ENCODE assay signal across 1 cellular context in the genomic region with DNA sequence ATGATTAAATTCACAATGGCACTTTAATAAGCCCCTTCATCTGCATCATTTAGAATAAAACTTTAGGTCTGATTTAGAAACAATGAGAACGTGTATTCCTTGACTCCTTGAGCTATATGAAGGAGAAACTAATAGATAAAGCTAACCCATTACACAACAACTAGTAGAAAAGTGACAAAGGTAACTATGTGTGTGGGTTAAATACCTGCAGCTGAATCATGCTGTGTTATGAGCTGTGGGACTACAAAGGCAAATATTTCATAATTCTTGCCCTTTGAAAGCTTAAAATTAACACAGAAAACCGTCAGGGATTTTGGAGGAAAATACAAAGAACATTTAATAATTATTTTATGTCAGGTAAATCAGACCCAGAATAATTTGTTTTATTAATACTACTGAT.
TF ChIP-seq lines count a peak whose summit lies in the region.

No MANE protein-coding gene starts in this region.

TF ChIP-seq in H1, 55 proteins besides CTCF, POLR2A, EP300 and RAD21:
- TF ChIP-seq RNF2 (IDR thresholded peaks at IDR 0.05; ENCODE audit: borderline replicate concordance, low read depth, low read length, missing control alignments, poor library complexity, severe bottlenecking) (no peak), HDAC2 (IDR thresholded peaks at IDR 0.05; ENCODE audit: borderline replicate concordance in 1 of 2, low read depth in 2 of 2, low read length in 2 of 2) (no peak), CBX5 (IDR thresholded peaks at IDR 0.05; ENCODE audit: low read depth, low read length) (no peak), SP2 (IDR thresholded peaks at IDR 0.05; ENCODE audit: low read length) (no peak), NANOG (IDR thresholded peaks at IDR 0.05; ENCODE audit: insufficient read depth, low read depth, low read length, poor library complexity, severe bottlenecking) (no peak), EGR1 (IDR thresholded peaks at IDR 0.05; ENCODE audit: borderline replicate concordance, low read depth, low read length) (no peak), SP4 (IDR thresholded peaks at IDR 0.05; ENCODE audit: low read length) (no peak), SUZ12 (IDR thresholded peaks at IDR 0.05; ENCODE audit: low read length) (no peak), CREB1 (IDR thresholded peaks at IDR 0.05) (no peak), FOSL1 (IDR thresholded peaks at IDR 0.05; ENCODE audit: insufficient read depth, low read depth, low read length) (no peak), GABPA (IDR thresholded peaks at IDR 0.05; ENCODE audit: borderline replicate concordance, insufficient read depth, low read length) (no peak), TAF1 (IDR thresholded peaks at IDR 0.05; ENCODE audit: low read depth, low read length) (no peak), JUN (IDR thresholded peaks at IDR 0.05; ENCODE audit: low read depth, low read length) (no peak), GTF2F1 (IDR thresholded peaks at IDR 0.05; ENCODE audit: borderline replicate concordance, low read depth, low read length) (no peak)
- TF ChIP-seq, protein P1, sequence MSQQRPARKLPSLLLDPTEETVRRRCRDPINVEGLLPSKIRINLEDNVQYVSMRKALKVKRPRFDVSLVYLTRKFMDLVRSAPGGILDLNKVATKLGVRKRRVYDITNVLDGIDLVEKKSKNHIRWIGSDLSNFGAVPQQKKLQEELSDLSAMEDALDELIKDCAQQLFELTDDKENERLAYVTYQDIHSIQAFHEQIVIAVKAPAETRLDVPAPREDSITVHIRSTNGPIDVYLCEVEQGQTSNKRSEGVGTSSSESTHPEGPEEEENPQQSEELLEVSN (IDR thresholded peaks at IDR 0.05), result no peak
- TF ChIP-seq, protein P2, sequence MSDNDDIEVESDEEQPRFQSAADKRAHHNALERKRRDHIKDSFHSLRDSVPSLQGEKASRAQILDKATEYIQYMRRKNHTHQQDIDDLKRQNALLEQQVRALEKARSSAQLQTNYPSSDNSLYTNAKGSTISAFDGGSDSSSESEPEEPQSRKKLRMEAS (IDR thresholded peaks at IDR 0.05), result no peak
